10 cellular contexts compared by ENCODE assay signal in the genomic region with DNA sequence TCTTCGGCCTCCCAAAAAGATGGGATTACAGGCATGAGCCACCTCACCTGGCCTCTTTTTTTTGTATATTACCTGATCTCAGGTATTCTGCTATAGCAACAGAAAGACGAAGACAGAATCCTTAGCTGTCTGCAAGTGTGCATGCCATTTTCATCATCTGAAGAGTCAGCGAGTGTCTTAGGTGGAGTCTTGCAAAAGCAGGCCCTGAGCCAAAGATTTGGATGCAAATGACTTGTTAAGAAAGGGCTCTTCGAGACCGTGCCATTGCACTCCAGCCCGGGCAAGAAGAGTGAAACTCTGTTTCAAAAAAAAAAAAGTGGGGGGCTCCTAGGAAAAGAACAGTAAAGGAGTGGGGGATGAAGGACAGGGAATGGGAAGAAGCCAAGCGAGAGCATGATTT. TPM values are rescaled to one million over a fixed set of nuclear protein-coding genes. Genes with fewer than 3 reads are reported as not detected.
A peak's percentile ranks its signal among the peaks of the same experiment; 100 is the strongest.
DNase-seq lines count a peak whose midpoint lies in the region; ATAC-seq and TF ChIP-seq lines count a peak whose summit lies in the region.
"Had no signal": no experiment of that assay in that cellular context is flagged by ENCODE, and none has a peak within 500 bp of the region (broad histone marks: within the 10 kb centered on the region; RNA-seq: fewer than 3 reads in every experiment).

No MANE protein-coding gene starts in this region.

- H2AFZ ChIP-seq in PC-3 (ENCODE audit: low read length) = peak overlapping the region; percentile 40; the same call in 1 of the 2 replicates

- TSS peak; percentile 31 for BruUV-seq in PC-3 (replicated peaks; lab: Mats Ljungman, UMichigan)

- H3K4me2 ChIP-seq in DOHH2 (ENCODE audit: low read length) (peak overlapping the region; percentile 99), PC-3 (ENCODE audit: low read length) (peak overlapping the region; percentile 91)

- TF ChIP-seq CTCF in DOHH2 (IDR thresholded peaks at IDR 0.05; ENCODE audit: low read depth, low read length, poor library complexity, severe bottlenecking) (no peak), PC-3 (conservative IDR thresholded peaks at IDR 0.05; ENCODE audit: low read depth, low read length) (no peak), neutrophil (IDR thresholded peaks at IDR 0.05) (no peak)

- POLR2A ChIA-PET in PC-3 (lab: Charles Lee; ENCODE audit: unreplicated experiment) = interaction anchor here (0.7 to 1.2 kb wide), 2 partner anchors 13 to 63 kb away, joined by 4 to 8 read pairs; a partner anchor contains a TSS

- H3K79me2 ChIP-seq in DOHH2 (ENCODE audit: control insufficient read depth, low read length) (peaks cover 17% of the 10 kb centered on the region), PC-3 (ENCODE audit: low read length) (peaks cover 15% of the 10 kb centered on the region)

- peaks cover 82% of the 10 kb centered on the region for H3K4me1 ChIP-seq in DOHH2 (ENCODE audit: control insufficient read depth, low read length)
- peaks cover 34% of the 10 kb centered on the region for H3K4me1 ChIP-seq in PC-3 (ENCODE audit: insufficient read depth, low read length)
- H3K4me1 ChIP-seq in duodenal mucosa (ENCODE audit: control insufficient read depth in 1 of 2, insufficient read depth in 2 of 2, low read length in 2 of 2) = peaks cover 22 to 42% of the 10 kb centered on the region in 2 donors
- peaks cover 84 to 89% of the 10 kb centered on the region in 2 experiments for H3K4me1 ChIP-seq in neutrophil (ENCODE audit: control insufficient read depth in 1 of 2, insufficient read depth in 1 of 2, low read depth in 1 of 2, low read length in 1 of 2)

- no peaks in the 10 kb centered on the region for H3K9me2 ChIP-seq in DOHH2 (replicated peaks; ENCODE audit: control insufficient read depth, low read length)
- H3K9me2 ChIP-seq in PC-3 (replicated peaks; ENCODE audit: low read length) = no peaks in the 10 kb centered on the region

- no peaks in the 10 kb centered on the region for H3K9me3 ChIP-seq in DOHH2 (ENCODE audit: control insufficient read depth, insufficient read depth, low read length)
- H3K9me3 ChIP-seq in PC-3 (ENCODE audit: low read length) = no peaks in the 10 kb centered on the region
- no peaks in the 10 kb centered on the region for H3K9me3 ChIP-seq in duodenal mucosa (ENCODE audit: control insufficient read depth in 1 of 2, low read length in 2 of 2)
- no peaks in the 10 kb centered on the region for H3K9me3 ChIP-seq in neutrophil

- CTCF ChIA-PET in PC-3 (lab: Charles Lee) = interaction anchor here (0.8 to 1.2 kb wide), 3 partner anchors 11 to 15 kb away, joined by 4 to 16 read pairs (median 5); a partner anchor contains a TSS

- peaks cover 2% of the 10 kb centered on the region; the same call in 1 of the 2 replicates for H3K36me3 ChIP-seq in DOHH2 (ENCODE audit: control insufficient read depth, low read length)
- no peaks in the 10 kb centered on the region for H3K36me3 ChIP-seq in PC-3 (ENCODE audit: low read depth, low read length)
- H3K36me3 ChIP-seq in duodenal mucosa (ENCODE audit: control insufficient read depth in 1 of 2, insufficient read depth in 2 of 2, low read length in 2 of 2) = no peaks in the 10 kb centered on the region
- no peaks in the 10 kb centered on the region for H3K36me3 ChIP-seq in neutrophil

- no peak for ATAC-seq in PC-3
- no peak for ATAC-seq in HG02763 (IDR thresholded peaks at IDR 0.05; ENCODE audit: unreplicated experiment)

- H4K20me1 ChIP-seq in DOHH2 (ENCODE audit: control insufficient read depth, insufficient read depth, low read depth, low read length) (no peaks in the 10 kb centered on the region), PC-3 (ENCODE audit: low read length) (no peaks in the 10 kb centered on the region)

- peaks cover 42% of the 10 kb centered on the region for H3F3A ChIP-seq in DOHH2 (ENCODE audit: control insufficient read depth, insufficient read depth)
- H3F3A ChIP-seq in PC-3 (ENCODE audit: low read length, unreplicated experiment) = peaks cover 18% of the 10 kb centered on the region

- intact Hi-C loops in PC-3 (cut with micrococcal nuclease) = loop anchor here (1.0 kb wide), 1 partner anchor 13 kb away; no protein-coding TSS in a partner anchor

- H3K9ac ChIP-seq in PC-3 (ENCODE audit: low read length) = peak overlapping the region; percentile 38
- peak overlapping the region; percentile 21 to 26 for H3K9ac ChIP-seq in duodenal mucosa (ENCODE audit: low read depth in 1 of 2, low read length in 2 of 2)

- H3K4me3 ChIP-seq in DOHH2 (ENCODE audit: low read length) (peak overlapping the region; percentile 69), PC-3 (ENCODE audit: low read length) (peak overlapping the region; percentile 10; the same call in 1 of the 2 replicates), duodenal mucosa (ENCODE audit: low read depth in 1 of 2, low read length in 2 of 2) (peak overlapping the region; percentile 5 to 33), neutrophil (ENCODE audit: low read depth in 1 of 2, low read length in 1 of 2) (peak overlapping the region; percentile 89 to 91)

- H3K27me3 ChIP-seq in DOHH2 (ENCODE audit: control insufficient read depth, low read length) = no peaks in the 10 kb centered on the region
- no peaks in the 10 kb centered on the region for H3K27me3 ChIP-seq in PC-3 (ENCODE audit: low read length)
- no peaks in the 10 kb centered on the region for H3K27me3 ChIP-seq in duodenal mucosa (ENCODE audit: control insufficient read depth in 1 of 2, insufficient read depth in 2 of 2, low read length in 2 of 2)
- H3K27me3 ChIP-seq in neutrophil = no peaks in the 10 kb centered on the region

- peak overlapping the region; percentile 88 for H3K27ac ChIP-seq in DOHH2 (ENCODE audit: low read depth, low read length)
- peak overlapping the region; percentile 89 for H3K27ac ChIP-seq in PC-3 (ENCODE audit: low read length)
- H3K27ac ChIP-seq in duodenal mucosa (ENCODE audit: low read depth, low read length) = peak overlapping the region; percentile 78
- peak overlapping the region; percentile 96 for H3K27ac ChIP-seq in neutrophil
- H3K27ac ChIP-seq in caudate nucleus (ENCODE audit: low read depth, low read length) = no peak overlapping the region

- DNase-seq in PC-3 (no peak), UCSD-AML1 (lab: John Stamatoyannopoulos, UW; ENCODE audit: unreplicated experiment) (no peak), NCI-H226 (no peak), caudate nucleus (lab: John Stamatoyannopoulos, UW) (no peak)
- DNase-seq: NCI-H1436 treated with DMSO at 0.1 percent for 48 hours, posterior cingulate gyrus had no signal

RNA-seq across cellular contexts. Expression of a gene that starts 10.2 kb away (rescaled TPM):
- 8.2 and 10.8 TPM in 2 replicates for total RNA-seq in PC-3 (2014; rRNA removed)

RNA-seq across cellular contexts. Expression of a gene that starts 14.8 kb away (rescaled TPM):
- 476 and 608 TPM in 2 replicates for total RNA-seq in PC-3 (2014; rRNA removed)

RNA-seq across cellular contexts. Expression of a gene that starts 15.0 kb away (rescaled TPM):
- total RNA-seq in PC-3 (2014; rRNA removed) = 0.15 TPM in 1 of 2 replicates, not detected in the other

Comparison
In these comparisons a context has a peak if more than half of its experiments do, and no peak if none do; other contexts are left out.
1. H3K4me3 ChIP-seq: peak in every context shown above with its lines; median percentile 90 in neutrophil; 69 in DOHH2; 19 in duodenal mucosa; 10 in PC-3.